Comparison of ENCODE assay signal across 24 cellular contexts in the genomic region with DNA sequence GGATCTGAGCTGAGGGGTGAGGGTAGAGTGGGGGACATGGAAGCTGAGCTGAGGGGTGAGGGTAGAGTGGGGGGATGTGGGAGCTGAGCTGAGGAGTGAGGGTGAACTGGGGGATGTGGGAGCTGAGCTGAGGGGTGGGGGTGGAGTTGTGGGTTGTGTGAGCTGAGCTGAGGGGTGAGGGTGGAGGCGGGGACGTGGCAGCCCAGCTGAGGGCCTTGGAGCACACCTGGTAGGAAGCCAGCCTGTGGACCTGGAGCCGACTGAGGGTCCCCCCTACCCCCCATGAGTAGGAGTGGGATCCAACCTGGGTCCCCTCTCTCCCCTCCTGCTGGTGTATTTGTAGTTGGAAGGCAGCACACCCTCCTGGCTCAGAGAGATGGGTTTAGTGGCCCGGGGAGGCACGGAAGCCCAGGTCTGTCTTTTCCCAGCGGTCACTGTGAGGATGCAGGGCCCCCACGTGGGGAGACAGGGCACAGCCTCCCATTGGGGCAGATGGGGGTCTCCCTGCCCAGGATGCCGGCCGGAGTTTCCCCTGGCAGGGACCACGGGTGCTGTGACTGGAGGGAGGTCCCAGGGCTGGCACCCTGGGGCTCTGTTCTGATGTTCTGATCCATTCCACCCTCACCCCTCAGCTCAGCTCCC. TPM values are rescaled to one million over a fixed set of nuclear protein-coding genes. Genes with fewer than 3 reads are reported as not detected.
DNase-seq lines count a peak whose midpoint lies in the region; TF ChIP-seq lines count a peak whose summit lies in the region.
"Had no signal": no experiment of that assay in that cellular context is flagged by ENCODE, and none has a peak within 500 bp of the region (broad histone marks: within the 10 kb centered on the region; RNA-seq: fewer than 3 reads in every experiment).

No MANE protein-coding gene starts in this region.

- peaks cover under 1% of the 10 kb centered on the region for H3K27me3 Mint-ChIP-seq in Calu3 (ENCODE audit: unreplicated experiment)
- H3K27me3 Mint-ChIP-seq: activated T-helper 17 cell treated with anti-CD3 and anti-CD28 coated beads, Interleukin-2, amount 50 U/mL, for 72 hours had no signal

- intact Hi-C loops in left ventricle myocardium inferior (cut with micrococcal nuclease) (no loop called here), posterior cingulate gyrus (cut with DNase I) (no loop called here), Calu3 (cut with micrococcal nuclease; ENCODE audit: unreplicated experiment) (no loop called here)

- DNase-seq in Peyer's patch (peak in 2 of 3 donors; percentile 29 to 30), left ventricle myocardium inferior (peak; percentile 13), posterior cingulate gyrus (peak in 6 of 10 donors; percentile 2 to 66 (median 30)), NCI-H345 (lab: John Stamatoyannopoulos, UW) (no peak), Calu3 (no peak), DMS79 treated with DMSO at 0.1 percent for 48 hours (lab: John Stamatoyannopoulos, UW) (no peak)
- DNase-seq: activated CD4-positive, alpha-beta T cell treated with anti-CD3 and anti-CD28 coated beads, Interleukin-2, amount 50 U/mL, for 1 hour; C1 segment of cervical spinal cord; esophagus squamous epithelium; HFFc6; hippocampal formation; Kasumi-1; NCI-H1436 treated with DMSO at 0.1 percent for 48 hours; occipital lobe; SHP77 treated with DMSO at 0.1 percent for 48 hours; stimulated activated CD4-positive, alpha-beta T cell treated with anti-CD3 and anti-CD28 coated beads, Interleukin-12 subunit alpha, Interleukin-12 subunit beta, amount 100 ng/mL, for 4 hours; stimulated activated CD4-positive, alpha-beta T cell treated with anti-CD3 and anti-CD28 coated beads, Interleukin-4, amount 100 ng/mL, for 24 hours had no signal

- H3K9me3 Mint-ChIP-seq in Calu3 (ENCODE audit: low read depth, unreplicated experiment) = no peaks in the 10 kb centered on the region
- H3K9me3 Mint-ChIP-seq: activated naive CD4-positive, alpha-beta T cell treated with anti-CD3 and anti-CD28 coated beads, Interleukin-2, amount 50 U/mL, for 72 hours; activated T-helper 17 cell treated with anti-CD3 and anti-CD28 coated beads, Interleukin-2, amount 50 U/mL, for 72 hours; HFFc6; stimulated activated effector memory CD8-positive, alpha-beta T cell treated with anti-CD3 and anti-CD28 coated beads, Interleukin-12 subunit alpha, Interleukin-12 subunit beta, amount 100 ng/mL, for 72 hours had no signal

- peaks cover 10% of the 10 kb centered on the region for H3K4me1 ChIP-seq in HEK293 (ENCODE audit: control insufficient read depth, insufficient read depth, low read length)
- no peaks in the 10 kb centered on the region for H3K4me1 ChIP-seq in Peyer's patch
- peaks cover 26% of the 10 kb centered on the region for H3K4me1 ChIP-seq in left ventricle myocardium inferior
- H3K4me1 ChIP-seq: ascending aorta, esophagus squamous epithelium, suprapubic skin had no signal

- no peak overlapping the region for H3K27ac Mint-ChIP-seq in Calu3 (ENCODE audit: unreplicated experiment)
- H3K27ac Mint-ChIP-seq: activated naive CD4-positive, alpha-beta T cell treated with anti-CD3 and anti-CD28 coated beads, Interleukin-2, amount 50 U/mL, for 72 hours; activated T-helper 17 cell treated with anti-CD3 and anti-CD28 coated beads, Interleukin-2, amount 50 U/mL, for 72 hours; HFFc6; stimulated activated effector memory CD8-positive, alpha-beta T cell treated with anti-CD3 and anti-CD28 coated beads, Interleukin-12 subunit alpha, Interleukin-12 subunit beta, amount 100 ng/mL, for 72 hours had no signal

- POLR2A ChIA-PET in HEK293 (lab: Yijun Ruan, JAX) = no interaction called here

- H3K36me3 Mint-ChIP-seq in Calu3 (ENCODE audit: insufficient read depth, unreplicated experiment) = no peaks in the 10 kb centered on the region
- H3K36me3 Mint-ChIP-seq: activated naive CD4-positive, alpha-beta T cell treated with anti-CD3 and anti-CD28 coated beads, Interleukin-2, amount 50 U/mL, for 72 hours had no signal

- H3K4me3 Mint-ChIP-seq in Calu3 (ENCODE audit: low read depth, unreplicated experiment) = no peak overlapping the region
- H3K4me3 Mint-ChIP-seq: activated T-helper 17 cell treated with anti-CD3 and anti-CD28 coated beads, Interleukin-2, amount 50 U/mL, for 72 hours; HFFc6; stimulated activated effector memory CD8-positive, alpha-beta T cell treated with anti-CD3 and anti-CD28 coated beads, Interleukin-12 subunit alpha, Interleukin-12 subunit beta, amount 100 ng/mL, for 72 hours had no signal

- TF ChIP-seq POLR2A in Peyer's patch (IDR thresholded peaks at IDR 0.05) = no peak

- CTCF ChIA-PET in HEK293 (lab: Yijun Ruan, JAX) = no interaction called here
- CTCF ChIA-PET in Calu3 (lab: Charles Lee) = no interaction called here

- H3K36me3 ChIP-seq in HEK293 (ENCODE audit: control insufficient read depth in 2 of 2, insufficient read depth in 1 of 2, low read length in 2 of 2) = no peaks in the 10 kb centered on the region
- no peaks in the 10 kb centered on the region for H3K36me3 ChIP-seq in Peyer's patch
- no peaks in the 10 kb centered on the region for H3K36me3 ChIP-seq in left ventricle myocardium inferior
- H3K36me3 ChIP-seq: ascending aorta, cardiac muscle cell, esophagus squamous epithelium, suprapubic skin had no signal

- no peaks in the 10 kb centered on the region for H3K4me1 Mint-ChIP-seq in Calu3 (ENCODE audit: low read depth, unreplicated experiment)

- H3K4me3 ChIP-seq in HEK293 (ENCODE audit: low read depth, low read length) = no peak overlapping the region
- H3K4me3 ChIP-seq in Peyer's patch = no peak overlapping the region
- no peak overlapping the region for H3K4me3 ChIP-seq in left ventricle myocardium inferior
- H3K4me3 ChIP-seq: ascending aorta, cardiac muscle cell, esophagus squamous epithelium, suprapubic skin had no signal

- H3K27ac ChIP-seq in HEK293 (ENCODE audit: extremely low read depth, low read depth, low read length) (no peak overlapping the region), Peyer's patch (no peak overlapping the region), left ventricle myocardium inferior (replicated peaks) (peak overlapping the region; percentile 36)
- H3K27ac ChIP-seq: ascending aorta, cardiac muscle cell, esophagus squamous epithelium, suprapubic skin had no signal

- no peaks in the 10 kb centered on the region for H3K9me3 ChIP-seq in HEK293 (ENCODE audit: control insufficient read depth, insufficient read depth, low read depth, low read length)
- no peaks in the 10 kb centered on the region for H3K9me3 ChIP-seq in Peyer's patch
- no peaks in the 10 kb centered on the region for H3K9me3 ChIP-seq in left ventricle myocardium inferior (replicated peaks)
- H3K9me3 ChIP-seq: ascending aorta, esophagus squamous epithelium, suprapubic skin had no signal

- TF ChIP-seq CTCF in HEK293 (tag by site-specific recombination; IDR thresholded peaks at IDR 0.05) (no peak), Peyer's patch (IDR thresholded peaks at IDR 0.05) (no peak), left ventricle myocardium inferior (IDR thresholded peaks at IDR 0.05; ENCODE audit: borderline replicate concordance) (no peak), Calu3 (IDR thresholded peaks at IDR 0.05; ENCODE audit: unreplicated experiment) (no peak)

- BruUV-seq in Calu3 (replicated peaks; lab: Mats Ljungman, UMichigan) = no TSS peak

- H3K27me3 ChIP-seq in Peyer's patch (no peaks in the 10 kb centered on the region), left ventricle myocardium inferior (ENCODE audit: low read depth) (no peaks in the 10 kb centered on the region)
- H3K27me3 ChIP-seq: ascending aorta, cardiac muscle cell, suprapubic skin had no signal

TF ChIP-seq in HEK293, 187 proteins besides CTCF, POLR2A, EP300 and RAD21:
- TF ChIP-seq ZNF394 (tag by site-specific recombination; IDR thresholded peaks at IDR 0.05; ENCODE audit: borderline replicate concordance) = no peak
- TF ChIP-seq, protein P1, sequence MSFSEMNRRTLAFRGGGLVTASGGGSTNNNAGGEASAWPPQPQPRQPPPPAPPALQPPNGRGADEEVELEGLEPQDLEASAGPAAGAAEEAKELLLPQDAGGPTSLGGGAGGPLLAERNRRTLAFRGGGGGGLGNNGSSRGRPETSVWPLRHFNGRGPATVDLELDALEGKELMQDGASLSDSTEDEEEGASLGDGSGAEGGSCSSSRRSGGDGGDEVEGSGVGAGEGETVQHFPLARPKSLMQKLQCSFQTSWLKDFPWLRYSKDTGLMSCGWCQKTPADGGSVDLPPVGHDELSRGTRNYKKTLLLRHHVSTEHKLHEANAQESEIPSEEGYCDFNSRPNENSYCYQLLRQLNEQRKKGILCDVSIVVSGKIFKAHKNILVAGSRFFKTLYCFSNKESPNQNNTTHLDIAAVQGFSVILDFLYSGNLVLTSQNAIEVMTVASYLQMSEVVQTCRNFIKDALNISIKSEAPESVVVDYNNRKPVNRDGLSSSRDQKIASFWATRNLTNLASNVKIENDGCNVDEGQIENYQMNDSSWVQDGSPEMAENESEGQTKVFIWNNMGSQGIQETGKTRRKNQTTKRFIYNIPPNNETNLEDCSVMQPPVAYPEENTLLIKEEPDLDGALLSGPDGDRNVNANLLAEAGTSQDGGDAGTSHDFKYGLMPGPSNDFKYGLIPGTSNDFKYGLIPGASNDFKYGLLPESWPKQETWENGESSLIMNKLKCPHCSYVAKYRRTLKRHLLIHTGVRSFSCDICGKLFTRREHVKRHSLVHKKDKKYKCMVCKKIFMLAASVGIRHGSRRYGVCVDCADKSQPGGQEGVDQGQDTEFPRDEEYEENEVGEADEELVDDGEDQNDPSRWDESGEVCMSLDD (tag by site-specific recombination; IDR thresholded peaks at IDR 0.05) = 0 out of 2 replicates have a peak, but pooled peaks have one; percentile 19
- TF ChIP-seq, protein P2, sequence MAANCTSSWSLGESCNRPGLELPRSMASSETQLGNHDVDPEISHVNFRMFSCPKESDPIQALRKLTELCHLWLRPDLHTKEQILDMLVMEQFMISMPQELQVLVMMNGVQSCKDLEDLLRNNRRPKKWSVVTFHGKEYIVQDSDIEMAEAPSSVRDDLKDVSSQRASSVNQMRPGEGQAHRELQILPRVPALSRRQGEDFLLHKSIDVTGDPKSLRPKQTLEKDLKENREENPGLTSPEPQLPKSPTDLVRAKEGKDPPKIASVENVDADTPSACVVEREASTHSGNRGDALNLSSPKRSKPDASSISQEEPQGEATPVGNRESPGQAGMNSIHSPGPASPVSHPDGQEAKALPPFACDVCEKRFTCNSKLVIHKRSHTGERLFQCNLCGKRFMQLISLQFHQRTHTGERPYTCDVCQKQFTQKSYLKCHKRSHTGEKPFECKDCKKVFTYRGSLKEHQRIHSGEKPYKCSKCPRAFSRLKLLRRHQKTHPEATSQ (tag by site-specific recombination; IDR thresholded peaks at IDR 0.05) = no peak
TF ChIP-seq in HEK293: peak in this region for 1.

RNA-seq across cellular contexts. Expression of a gene that starts 13.2 kb away (rescaled TPM):
- 10 to 100 TPM in 3 of 4 donors, 1 to 10 TPM in 1; 9.2 to 35.5 (median 18.3) TPM for total RNA-seq in Peyer's patch
- total RNA-seq in left ventricle myocardium inferior = 3.7 TPM
- 11.1 and 11.5 TPM in 2 replicates for total RNA-seq in Calu3 (2022)

RNA-seq across cellular contexts. Expression of a gene that starts 40.3 kb away (rescaled TPM):
- 10 to 100 TPM in 2 of 4 donors, 1 to 10 TPM in 2; 5.4 to 26.4 (median 10.1) TPM for total RNA-seq in Peyer's patch
- total RNA-seq in left ventricle myocardium inferior = 31.0 TPM
- 3.6 and 4.7 TPM in 2 replicates for total RNA-seq in Calu3 (2022)

Comparison
In these comparisons a context has a peak if more than half of its experiments do, and no peak if none do; other contexts are left out.
1. DNase-seq: peak in Peyer's patch (2 of 3), left ventricle myocardium inferior (single experiment) and posterior cingulate gyrus (6 of 10); none in NCI-H345 (single experiment), Calu3 (single experiment) and DMS79 treated with DMSO at 0.1 percent for 48 hours (single experiment).